19 cellular contexts compared by ENCODE assay signal in the genomic region with DNA sequence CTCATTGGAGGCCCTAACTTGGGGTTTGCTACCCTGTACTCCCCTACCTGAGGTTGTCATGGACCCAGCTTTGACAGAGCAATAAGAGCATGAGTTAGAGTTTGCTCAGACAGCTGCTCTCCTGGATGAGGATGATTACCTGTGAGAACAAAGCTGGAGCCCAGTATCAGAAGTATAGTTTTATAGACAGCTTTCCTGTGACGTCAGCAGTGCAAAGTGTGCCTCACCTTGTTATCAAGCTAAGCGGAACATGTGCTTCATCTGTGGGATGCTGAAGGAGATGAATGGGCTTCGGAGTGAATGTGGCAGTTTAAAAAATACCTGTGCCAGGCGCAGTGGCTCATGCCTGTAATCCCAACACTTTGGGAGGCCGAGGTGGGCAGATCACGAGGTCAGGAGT. TPM values are rescaled to one million over a fixed set of nuclear protein-coding genes. Genes with fewer than 3 reads are reported as not detected.
A peak's percentile ranks its signal among the peaks of the same experiment; 100 is the strongest.
DNase-seq lines count a peak whose midpoint lies in the region; ATAC-seq, FAIRE-seq and TF ChIP-seq lines count a peak whose summit lies in the region.
"Had no signal": no experiment of that assay in that cellular context is flagged by ENCODE, and none has a peak within 500 bp of the region (broad histone marks: within the 10 kb centered on the region; RNA-seq: fewer than 3 reads in every experiment).

No MANE protein-coding gene starts in this region.

- TF ChIP-seq POLR2A in suprapubic skin (IDR thresholded peaks at IDR 0.05) (no peak), H54 (IDR thresholded peaks at IDR 0.05; ENCODE audit: low read depth, low read length) (no peak)

- H3K27me3 ChIP-seq in right atrium auricular region (no peaks in the 10 kb centered on the region), right cardiac atrium (ENCODE audit: control insufficient read depth, insufficient read depth) (no peaks in the 10 kb centered on the region), keratinocyte (ENCODE audit: control insufficient read depth, extremely low read depth, insufficient read depth, low read length) (no peaks in the 10 kb centered on the region), suprapubic skin (no peaks in the 10 kb centered on the region)

- FAIRE-seq in keratinocyte (lab: Jason Lieb, UNC): no peak
- no peak for FAIRE-seq in H54 (lab: Jason Lieb, UNC)
- FAIRE-seq: A549, D721Med had no signal

- no peaks in the 10 kb centered on the region for H3K36me3 ChIP-seq in right atrium auricular region
- H3K36me3 ChIP-seq in keratinocyte (ENCODE audit: control insufficient read depth in 2 of 2, extremely low read depth in 1 of 2, insufficient read depth in 2 of 2, low read length in 2 of 2): no peaks in the 10 kb centered on the region
- no peaks in the 10 kb centered on the region for H3K36me3 ChIP-seq in suprapubic skin
- H3K36me3 ChIP-seq: HAP-1 had no signal

- H3K9ac ChIP-seq in keratinocyte (ENCODE audit: control insufficient read depth, extremely low read depth, insufficient read depth, low read length): no peak overlapping the region

- peak overlapping the region; percentile 90 for H2AFZ ChIP-seq in keratinocyte (ENCODE audit: control insufficient read depth, low read length)

- CTCF ChIA-PET in activated naive CD4-positive, alpha-beta T cell treated with anti-CD3 and anti-CD28 coated beads for 36 hours (lab: Charles Lee): interaction anchor here (0.7 to 0.9 kb wide), 2 partner anchors 96 to 214 kb away, joined by 3 to 7 read pairs; no protein-coding TSS in a partner anchor

- dilution Hi-C loops in keratinocyte (cut with MboI; ENCODE audit: extremely low pct_ligation_motif_present, low sequenced_read_pairs): no loop called here

- H3K27me3 Mint-ChIP-seq in activated naive CD4-positive, alpha-beta T cell treated with anti-CD3 and anti-CD28 coated beads for 36 hours (ENCODE audit: low read depth): peaks cover 5% of the 10 kb centered on the region

- TF ChIP-seq EP300 in suprapubic skin (IDR thresholded peaks at IDR 0.05): no peak

- no peaks in the 10 kb centered on the region for H3K9me1 ChIP-seq in keratinocyte (ENCODE audit: control insufficient read depth, extremely low read depth, insufficient read depth, low read length)

- TF ChIP-seq CTCF in right atrium auricular region (IDR thresholded peaks at IDR 0.05) (no peak), keratinocyte (optimal IDR thresholded peaks at IDR 0.05 in 1 of 3, IDR thresholded peaks at IDR 0.05 in 1 of 3, conservative IDR thresholded peaks at IDR 0.05 in 1 of 3; ENCODE audit: extremely low read depth in 1 of 3, insufficient read depth in 2 of 3, low read length in 3 of 3) (no peak), suprapubic skin (IDR thresholded peaks at IDR 0.05) (no peak)

- no peak overlapping the region for H3K27ac ChIP-seq in right atrium auricular region
- no peak overlapping the region for H3K27ac ChIP-seq in right cardiac atrium (ENCODE audit: low read length)
- no peak overlapping the region for H3K27ac ChIP-seq in keratinocyte (ENCODE audit: control insufficient read depth, insufficient read depth, low read length)
- H3K27ac ChIP-seq in suprapubic skin: peak overlapping the region; percentile 59
- H3K27ac ChIP-seq: 22Rv1, A549, C4-2B had no signal

- ATAC-seq in right cardiac atrium: no peak
- ATAC-seq: A549 had no signal

- H3K4me1 ChIP-seq in right atrium auricular region (no peaks in the 10 kb centered on the region), right cardiac atrium (ENCODE audit: control insufficient read depth, insufficient read depth, low read length) (no peaks in the 10 kb centered on the region), keratinocyte (ENCODE audit: control insufficient read depth, extremely low read depth, insufficient read depth, low read length) (peaks cover 30% of the 10 kb centered on the region), suprapubic skin (peaks cover 29% of the 10 kb centered on the region)
- H3K4me1 ChIP-seq: A549, Caco-2, HAP-1 had no signal

- H3K9me3 Mint-ChIP-seq in activated naive CD4-positive, alpha-beta T cell treated with anti-CD3 and anti-CD28 coated beads for 36 hours: no peaks in the 10 kb centered on the region
- H3K9me3 Mint-ChIP-seq: CD4-positive, alpha-beta T cell had no signal

- H4K20me1 ChIP-seq in keratinocyte (ENCODE audit: control insufficient read depth, extremely low read depth, insufficient read depth, low read length): no peaks in the 10 kb centered on the region

- intact Hi-C loops in right cardiac atrium (cut with DNase I): no loop called here
- intact Hi-C loops in activated naive CD4-positive, alpha-beta T cell treated with anti-CD3 and anti-CD28 coated beads for 36 hours (cut with micrococcal nuclease): no loop called here

- H3K4me3 ChIP-seq in right atrium auricular region: no peak overlapping the region
- no peak overlapping the region for H3K4me3 ChIP-seq in right cardiac atrium (ENCODE audit: low read length)
- no peak overlapping the region for H3K4me3 ChIP-seq in keratinocyte (ENCODE audit: control insufficient read depth in 2 of 3, extremely low read depth in 1 of 3, insufficient read depth in 2 of 3, low read depth in 1 of 3, low read length in 3 of 3)
- H3K4me3 ChIP-seq in suprapubic skin: no peak overlapping the region
- H3K4me3 ChIP-seq: A549, HAP-1 had no signal

- H3K27ac Mint-ChIP-seq in activated naive CD4-positive, alpha-beta T cell treated with anti-CD3 and anti-CD28 coated beads for 36 hours: no peak overlapping the region
- H3K27ac Mint-ChIP-seq: CD4-positive, alpha-beta T cell had no signal

- H3K4me1 Mint-ChIP-seq in activated naive CD4-positive, alpha-beta T cell treated with anti-CD3 and anti-CD28 coated beads for 36 hours (ENCODE audit: low read depth): peaks cover 2% of the 10 kb centered on the region

- H3K79me2 ChIP-seq in keratinocyte (ENCODE audit: control insufficient read depth, insufficient read depth, low read length): no peaks in the 10 kb centered on the region

- WGBS in right cardiac atrium: 73% methylated on average over 6 of the region's 6 CpGs
- WGBS in suprapubic skin: 92% methylated on average over 6 of the region's 6 CpGs

- peak overlapping the region; percentile 47 for H3K4me2 ChIP-seq in keratinocyte (ENCODE audit: control insufficient read depth, extremely low read depth, insufficient read depth, low read depth, low read length)
- H3K4me2 ChIP-seq: A549 had no signal

- DNase-seq in DMS53 (lab: John Stamatoyannopoulos, UW): peak; percentile 21
- DNase-seq in DMS53 treated with DMSO at 0.1 percent for 48 hours (lab: John Stamatoyannopoulos, UW; ENCODE audit: unreplicated experiment): no peak
- peak; percentile 32 for DNase-seq in right atrium auricular region (ENCODE audit: low spot score)
- no peak for DNase-seq in right cardiac atrium
- no peak for DNase-seq in keratinocyte (ENCODE audit: low read depth, low spot score)
- DNase-seq in suprapubic skin (ENCODE audit: low spot score in 2 of 2): no peak
- no peak for DNase-seq in H54 (ENCODE audit: insufficient read length, low spot score)
- no peak for DNase-seq in activated naive CD4-positive, alpha-beta T cell treated with anti-CD3 and anti-CD28 coated beads for 36 hours
- DNase-seq: AML-193; Caco-2; CD4-positive, alpha-beta T cell; DMS79 treated with DMSO at 0.1 percent for 48 hours; GF-D8; GOT3 had no signal

- H3K9me3 ChIP-seq in right atrium auricular region (no peaks in the 10 kb centered on the region), right cardiac atrium (ENCODE audit: control insufficient read depth, low read length) (no peaks in the 10 kb centered on the region), keratinocyte (ENCODE audit: control insufficient read depth, low read depth, low read length) (no peaks in the 10 kb centered on the region), suprapubic skin (no peaks in the 10 kb centered on the region)
- H3K9me3 ChIP-seq: A549, Caco-2, HAP-1 had no signal

- H3K4me3 Mint-ChIP-seq in activated naive CD4-positive, alpha-beta T cell treated with anti-CD3 and anti-CD28 coated beads for 36 hours: no peak overlapping the region
- H3K4me3 Mint-ChIP-seq: CD4-positive, alpha-beta T cell had no signal

- no peaks in the 10 kb centered on the region for H3K36me3 Mint-ChIP-seq in activated naive CD4-positive, alpha-beta T cell treated with anti-CD3 and anti-CD28 coated beads for 36 hours (ENCODE audit: low read depth)

RNA-seq across cellular contexts. Expression of a gene that starts 5.4 kb away (rescaled TPM):
- total RNA-seq in right atrium auricular region (10 to 100 TPM; 14.0 to 22.4 TPM), right cardiac atrium (10 to 100 TPM; 14.6 to 19.0 (median 16.6) TPM), suprapubic skin (10 to 100 TPM; 45.8 to 89.2 (median 52.9) TPM)
- polyA plus RNA-seq in right cardiac atrium (5.2 TPM), keratinocyte (32.8 to 54.7 TPM (median 54.2 TPM) in 3 replicates)
- polyA plus RNA-seq in keratinocyte (2011; ENCODE audit: low read depth): 37.5 TPM
- 28.9 and 58.9 TPM in 2 replicates for polyA plus RNA-seq in keratinocyte (2011; cell fraction: cytosol; rRNA removed)
- 69.8 and 89.9 TPM in 2 replicates for polyA plus RNA-seq in keratinocyte (2011; cell fraction: nucleus; rRNA removed)
- 24.7 and 25.9 TPM in 2 replicates for polyA plus RNA-seq in keratinocyte (2012; ENCODE audit: low replicate concordance)
- 12.4 to 69.0 TPM (median 54.8 TPM) in 3 replicates for polyA minus RNA-seq in keratinocyte
- polyA minus RNA-seq in keratinocyte (2011; cell fraction: cytosol; rRNA and poly(A)+ RNA removed): 54.5 TPM
- 54.8 and 87.1 TPM in 2 replicates for polyA minus RNA-seq in keratinocyte (2011; cell fraction: nucleus; rRNA and poly(A)+ RNA removed)
- 1 to 10 TPM; 8.2 to 8.4 TPM for total RNA-seq in activated naive CD4-positive, alpha-beta T cell treated with anti-CD3 and anti-CD28 coated beads for 36 hours

RNA-seq across cellular contexts. Expression of a gene that starts 28.5 kb away (rescaled TPM):
- total RNA-seq in right atrium auricular region (10 to 100 TPM; 32.2 to 35.9 TPM), right cardiac atrium (10 to 100 TPM; 59.2 to 67.3 (median 64.5) TPM), suprapubic skin (10 to 100 TPM; 10.6 to 33.2 (median 28.0) TPM)
- polyA plus RNA-seq in right cardiac atrium (56.7 TPM), keratinocyte (73.6 to 151 TPM (median 89.7 TPM) in 3 replicates)
- polyA plus RNA-seq in keratinocyte (2011; ENCODE audit: low read depth): 92.6 TPM
- 110 and 195 TPM in 2 replicates for polyA plus RNA-seq in keratinocyte (2011; cell fraction: cytosol; rRNA removed)
- polyA plus RNA-seq in keratinocyte (2011; cell fraction: nucleus; rRNA removed): 40.9 and 75.6 TPM in 2 replicates
- polyA plus RNA-seq in keratinocyte (2012; ENCODE audit: low replicate concordance): 117 and 146 TPM in 2 replicates
- 5.0 to 54.0 TPM (median 21.2 TPM) in 3 replicates for polyA minus RNA-seq in keratinocyte
- polyA minus RNA-seq in keratinocyte (2011; cell fraction: cytosol; rRNA and poly(A)+ RNA removed): 72.1 TPM
- polyA minus RNA-seq in keratinocyte (2011; cell fraction: nucleus; rRNA and poly(A)+ RNA removed): 19.4 and 44.3 TPM in 2 replicates
- total RNA-seq in activated naive CD4-positive, alpha-beta T cell treated with anti-CD3 and anti-CD28 coated beads for 36 hours: 10 to 100 TPM; 20.1 to 23.7 TPM

RNA-seq across cellular contexts. Expression of a gene that starts 43.2 kb away (rescaled TPM):
- 10 to 100 TPM; 18.9 to 23.9 TPM for total RNA-seq in right atrium auricular region
- 10 to 100 TPM; 38.2 to 60.6 (median 48.5) TPM for total RNA-seq in right cardiac atrium
- 17.1 TPM for polyA plus RNA-seq in right cardiac atrium
- polyA plus RNA-seq in keratinocyte: 13.6 to 15.9 TPM (median 15.7 TPM) in 3 replicates
- 12.9 TPM for polyA plus RNA-seq in keratinocyte (2011; ENCODE audit: low read depth)
- 14.8 and 21.7 TPM in 2 replicates for polyA plus RNA-seq in keratinocyte (2011; cell fraction: cytosol; rRNA removed)
- 11.4 and 12.2 TPM in 2 replicates for polyA plus RNA-seq in keratinocyte (2011; cell fraction: nucleus; rRNA removed)
- 18.9 and 27.1 TPM in 2 replicates for polyA plus RNA-seq in keratinocyte (2012; ENCODE audit: low replicate concordance)
- 1.6 to 7.2 TPM (median 5.6 TPM) in 3 replicates for polyA minus RNA-seq in keratinocyte
- polyA minus RNA-seq in keratinocyte (2011; cell fraction: cytosol; rRNA and poly(A)+ RNA removed): 9.6 TPM
- polyA minus RNA-seq in keratinocyte (2011; cell fraction: nucleus; rRNA and poly(A)+ RNA removed): 4.1 and 7.2 TPM in 2 replicates
- total RNA-seq in suprapubic skin: 10 to 100 TPM; 28.2 to 35.1 (median 31.0) TPM
- 10 to 100 TPM; 35.0 to 37.6 TPM for total RNA-seq in activated naive CD4-positive, alpha-beta T cell treated with anti-CD3 and anti-CD28 coated beads for 36 hours

Comparison
In these comparisons a context has a peak if more than half of its experiments do, and no peak if none do; other contexts are left out.
1. DNase-seq: peak in DMS53 (single experiment) and right atrium auricular region (single experiment); none in DMS53 treated with DMSO at 0.1 percent for 48 hours (single experiment), right cardiac atrium (0 of 3), keratinocyte (single experiment), suprapubic skin (0 of 2), H54 (single experiment) and activated naive CD4-positive, alpha-beta T cell treated with anti-CD3 and anti-CD28 coated beads for 36 hours (single experiment).